ENCODE assay signal across 14 cellular contexts in the genomic region with DNA sequence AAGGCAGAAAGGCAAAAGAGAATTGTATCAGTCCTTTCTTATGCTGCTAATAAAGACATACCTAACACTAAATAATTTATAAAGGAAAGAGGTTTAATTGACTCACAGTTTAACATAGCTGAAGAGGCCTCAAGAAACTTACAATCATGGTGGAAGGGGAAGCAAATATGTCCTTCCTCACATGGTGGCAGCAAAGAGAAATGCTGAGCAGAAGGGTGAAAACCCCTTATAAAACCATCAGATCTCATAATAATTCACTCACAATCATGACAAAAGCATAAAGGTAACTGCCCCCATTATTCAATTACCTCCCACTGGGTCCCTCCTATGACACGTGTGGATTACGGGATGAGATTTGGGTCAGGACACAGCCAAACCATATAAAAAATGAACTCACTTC.
DNase-seq lines count a peak whose midpoint lies in the region; ATAC-seq and TF ChIP-seq lines count a peak whose summit lies in the region.
"Had no signal": no experiment of that assay in that cellular context is flagged by ENCODE, and none has a peak within 500 bp of the region (broad histone marks: within the 10 kb centered on the region; RNA-seq: fewer than 3 reads in every experiment).

No MANE protein-coding gene starts in this region.

- peaks cover 35% of the 10 kb centered on the region for H3K4me1 Mint-ChIP-seq in activated naive CD4-positive, alpha-beta T cell treated with anti-CD3 and anti-CD28 coated beads, Interleukin-2, amount 50 U/mL, for 24 hours
- H3K4me1 Mint-ChIP-seq in effector memory CD8-positive, alpha-beta T cell (ENCODE audit: low read depth in 2 of 2), result peaks cover 17% of the 10 kb centered on the region in 2 donors
- H3K4me1 Mint-ChIP-seq in osteocyte (ENCODE audit: unreplicated experiment), result no peaks in the 10 kb centered on the region
- H3K4me1 Mint-ChIP-seq: H9 had no signal

- H3K27me3 ChIP-seq in Loucy (ENCODE audit: insufficient read depth, low read length, poor library complexity, severe bottlenecking) (no peaks in the 10 kb centered on the region), trophoblast cell (ENCODE audit: insufficient read depth, low read length) (no peaks in the 10 kb centered on the region)

- no peak for DNase-seq in activated naive CD4-positive, alpha-beta T cell treated with anti-CD3 and anti-CD28 coated beads, Interleukin-2, amount 50 U/mL, for 16 hours
- no peak for DNase-seq in effector memory CD8-positive, alpha-beta T cell
- DNase-seq in osteocyte (ENCODE audit: extremely low spot score, unreplicated experiment), result no peak
- no peak for DNase-seq in trophoblast cell
- DNase-seq in DMS 273 treated with DMSO at 0.1 percent for 48 hours (lab: John Stamatoyannopoulos, UW), result no peak
- DNase-seq: H9, mucosa of descending colon, NCI-H146, NCI-H524, Right ventricle myocardium superior had no signal

- peak overlapping the region; percentile 53 for H3K27ac Mint-ChIP-seq in activated naive CD4-positive, alpha-beta T cell treated with anti-CD3 and anti-CD28 coated beads, Interleukin-2, amount 50 U/mL, for 24 hours
- H3K27ac Mint-ChIP-seq in effector memory CD8-positive, alpha-beta T cell, result no peak overlapping the region
- no peak overlapping the region for H3K27ac Mint-ChIP-seq in osteocyte (ENCODE audit: unreplicated experiment)
- H3K27ac Mint-ChIP-seq: H9 had no signal

- H2AFZ ChIP-seq in Loucy (ENCODE audit: low read length), result no peak overlapping the region
- H2AFZ ChIP-seq in trophoblast cell (ENCODE audit: insufficient read depth, low read length, poor library complexity), result no peak overlapping the region

- H3K14ac ChIP-seq in trophoblast cell (ENCODE audit: low read length), result no peak overlapping the region

- H3K79me2 ChIP-seq in Loucy (ENCODE audit: insufficient read depth, low read length) (no peaks in the 10 kb centered on the region), trophoblast cell (ENCODE audit: control insufficient read depth, insufficient read depth, low read length, poor library complexity) (no peaks in the 10 kb centered on the region)

- H3K9me2 ChIP-seq in Loucy (replicated peaks; ENCODE audit: low read depth, low read length), result no peaks in the 10 kb centered on the region

- H3K9ac ChIP-seq in Loucy (ENCODE audit: low read depth, low read length, poor library complexity, severe bottlenecking), result no peak overlapping the region
- H3K9ac ChIP-seq in trophoblast cell (ENCODE audit: low read length), result no peak overlapping the region

- no peak overlapping the region for H4K8ac ChIP-seq in trophoblast cell (ENCODE audit: low read depth, low read length)

- no peak overlapping the region for H3K4me2 ChIP-seq in Loucy (ENCODE audit: low read depth, low read length, poor library complexity, severe bottlenecking)
- no peak overlapping the region for H3K4me2 ChIP-seq in trophoblast cell (ENCODE audit: low read length)

- H3K9me3 ChIP-seq in Loucy (ENCODE audit: insufficient read depth, low read depth, low read length) (no peaks in the 10 kb centered on the region), trophoblast cell (ENCODE audit: insufficient read depth, low read depth, low read length) (no peaks in the 10 kb centered on the region)
- H3K9me3 ChIP-seq: mucosa of descending colon had no signal

- no peaks in the 10 kb centered on the region for H3F3A ChIP-seq in Loucy (ENCODE audit: low read depth)

- no peak overlapping the region for H3K18ac ChIP-seq in trophoblast cell (ENCODE audit: low read length)

- peaks cover 12% of the 10 kb centered on the region for H3K9me3 Mint-ChIP-seq in activated naive CD4-positive, alpha-beta T cell treated with anti-CD3 and anti-CD28 coated beads, Interleukin-2, amount 50 U/mL, for 24 hours
- H3K9me3 Mint-ChIP-seq in effector memory CD8-positive, alpha-beta T cell, result peaks cover 3 to 7% of the 10 kb centered on the region in 2 donors
- peaks cover 27% of the 10 kb centered on the region for H3K9me3 Mint-ChIP-seq in osteocyte (ENCODE audit: unreplicated experiment)

- no peak overlapping the region for H3K4ac ChIP-seq in trophoblast cell (ENCODE audit: low read depth, low read length)

- peak; percentile 41 for ATAC-seq in effector memory CD8-positive, alpha-beta T cell (replicated peaks)
- no peak for ATAC-seq in GM21825 (IDR thresholded peaks at IDR 0.05; ENCODE audit: unreplicated experiment)
- ATAC-seq: mucosa of descending colon had no signal

- H2BK120ac ChIP-seq in trophoblast cell (ENCODE audit: insufficient read depth, low read length, poor library complexity), result no peak overlapping the region

- H3K27me3 Mint-ChIP-seq in activated naive CD4-positive, alpha-beta T cell treated with anti-CD3 and anti-CD28 coated beads, Interleukin-2, amount 50 U/mL, for 24 hours, result no peaks in the 10 kb centered on the region
- no peaks in the 10 kb centered on the region for H3K27me3 Mint-ChIP-seq in effector memory CD8-positive, alpha-beta T cell
- H3K27me3 Mint-ChIP-seq in osteocyte (ENCODE audit: unreplicated experiment), result no peaks in the 10 kb centered on the region

- H3K4me3 Mint-ChIP-seq in activated naive CD4-positive, alpha-beta T cell treated with anti-CD3 and anti-CD28 coated beads, Interleukin-2, amount 50 U/mL, for 24 hours, result no peak overlapping the region
- no peak overlapping the region for H3K4me3 Mint-ChIP-seq in effector memory CD8-positive, alpha-beta T cell
- no peak overlapping the region for H3K4me3 Mint-ChIP-seq in osteocyte (ENCODE audit: unreplicated experiment)
- H3K4me3 Mint-ChIP-seq: H9 had no signal

- H4K20me1 ChIP-seq in Loucy (ENCODE audit: insufficient read depth, low read length, poor library complexity, severe bottlenecking), result no peaks in the 10 kb centered on the region

- H3K4me1 ChIP-seq in Loucy (ENCODE audit: insufficient read depth, low read length, poor library complexity, severe bottlenecking) (no peaks in the 10 kb centered on the region), trophoblast cell (ENCODE audit: control insufficient read depth in 1 of 2, insufficient read depth in 2 of 2, low read length in 2 of 2) (no peaks in the 10 kb centered on the region)

- H4K91ac ChIP-seq in trophoblast cell (ENCODE audit: low read depth, low read length), result no peak overlapping the region

- H3K4me3 ChIP-seq in Loucy (ENCODE audit: low read length, poor library complexity, severe bottlenecking) (no peak overlapping the region), trophoblast cell (ENCODE audit: low read depth, low read length) (no peak overlapping the region)
- H3K4me3 ChIP-seq: coronary artery, mucosa of descending colon had no signal

- peak; percentile 57 for TF ChIP-seq CTCF in Loucy (conservative IDR thresholded peaks at IDR 0.05; ENCODE audit: low read length)
- peak; percentile 47 for TF ChIP-seq CTCF in osteocyte (IDR thresholded peaks at IDR 0.05)

- no peaks in the 10 kb centered on the region for H3K79me1 ChIP-seq in trophoblast cell (ENCODE audit: low read length)

- no peak overlapping the region for H3K23ac ChIP-seq in trophoblast cell (ENCODE audit: low read length)

- no peaks in the 10 kb centered on the region for H3K36me3 ChIP-seq in Loucy (ENCODE audit: insufficient read depth, low read length)
- H3K36me3 ChIP-seq in trophoblast cell (ENCODE audit: control insufficient read depth in 1 of 2, insufficient read depth in 2 of 2, low read length in 2 of 2), result no peaks in the 10 kb centered on the region

- H4K12ac ChIP-seq in trophoblast cell (ENCODE audit: low read depth, low read length), result no peak overlapping the region

- no peak overlapping the region for H2AK5ac ChIP-seq in trophoblast cell (ENCODE audit: low read length)

- no peak overlapping the region for H3K27ac ChIP-seq in trophoblast cell (ENCODE audit: low read depth, low read length)
- H3K27ac ChIP-seq: coronary artery had no signal

- WGBS in trophoblast cell (ENCODE audit: extremely low coverage, insufficient coverage, insufficient read length), result no CpG with 5 or more reads among the region's 2 CpGs

- no peak overlapping the region for H2BK5ac ChIP-seq in trophoblast cell (ENCODE audit: low read depth, low read length, poor library complexity)

- H2BK12ac ChIP-seq in trophoblast cell (ENCODE audit: low read length), result no peak overlapping the region

- H3K36me3 Mint-ChIP-seq in activated naive CD4-positive, alpha-beta T cell treated with anti-CD3 and anti-CD28 coated beads, Interleukin-2, amount 50 U/mL, for 24 hours, result peaks cover 7% of the 10 kb centered on the region
- no peaks in the 10 kb centered on the region for H3K36me3 Mint-ChIP-seq in effector memory CD8-positive, alpha-beta T cell (ENCODE audit: insufficient read depth)
- H3K36me3 Mint-ChIP-seq in osteocyte (ENCODE audit: unreplicated experiment), result peaks cover 8% of the 10 kb centered on the region
